In genomic region chr7:80053098-80053497, GRCh38 we compare ENCODE assay signal across 19 cellular contexts.
DNase-seq lines count a peak whose midpoint lies in the region; ATAC-seq and TF ChIP-seq lines count a peak whose summit lies in the region.
"Had no signal": no experiment of that assay in that cellular context is flagged by ENCODE, and none has a peak within 500 bp of the region (broad histone marks: within the 10 kb centered on the region; RNA-seq: fewer than 3 reads in every experiment).

No MANE protein-coding gene starts in this region.

- H3K4me3 Mint-ChIP-seq in nephron progenitor cell, result no peak overlapping the region
- H3K4me3 Mint-ChIP-seq: dendritic cell treated with granulocyte-macrophage colony-stimulating factor and Interleukin-4, amounts not matched to agents 40 ng/mL and 50 ng/mL, for 4 days; IgD-negative memory B cell had no signal

- H3K27ac Mint-ChIP-seq in nephron progenitor cell, result no peak overlapping the region
- H3K27ac Mint-ChIP-seq: activated naive CD4-positive, alpha-beta T cell treated with anti-CD3 and anti-CD28 coated beads, Interleukin-2, amount 50 U/mL, for 72 hours; dendritic cell treated with granulocyte-macrophage colony-stimulating factor and Interleukin-4, amounts not matched to agents 40 ng/mL and 50 ng/mL, for 4 days; IgD-negative memory B cell had no signal

- H3K36me3 Mint-ChIP-seq in nephron progenitor cell (ENCODE audit: low read depth), result no peaks in the 10 kb centered on the region
- H3K36me3 Mint-ChIP-seq: activated naive CD4-positive, alpha-beta T cell treated with anti-CD3 and anti-CD28 coated beads, Interleukin-2, amount 50 U/mL, for 72 hours; IgD-negative memory B cell had no signal

- peak; percentile 98 for DNase-seq in DMS79 treated with DMSO at 0.1 percent for 48 hours (lab: John Stamatoyannopoulos, UW)
- peak; percentile 91 to 93 for DNase-seq in NCI-H187 (lab: John Stamatoyannopoulos, UW)
- peak; percentile 78 for DNase-seq in NCI-H510A treated with DMSO at 0.1 percent for 48 hours (lab: John Stamatoyannopoulos, UW)
- DNase-seq in nephron progenitor cell, result peak; percentile 6
- no peak for DNase-seq in COR-L47 (lab: John Stamatoyannopoulos, UW)
- DNase-seq in DMS 273 treated with DMSO at 0.1 percent for 48 hours (lab: John Stamatoyannopoulos, UW), result no peak
- DNase-seq: ACHN; activated CD4-positive, alpha-beta T cell treated with anti-CD3 and anti-CD28 coated beads, Interleukin-2, amount 50 U/mL, for 4 hours; EL; foreskin keratinocyte; left ventricle myocardium superior; mucosa of descending colon; NK-92 treated with Interleukin-12 subunit alpha and Interleukin-12 subunit beta, amount 100 ng/mL, for 24 hours; occipital lobe had no signal

- ATAC-seq in GM21717 (IDR thresholded peaks at IDR 0.05; ENCODE audit: unreplicated experiment) (no peak), GM19397 (IDR thresholded peaks at IDR 0.05; ENCODE audit: unreplicated experiment) (no peak)
- ATAC-seq: activated naive CD4-positive, alpha-beta T cell treated with anti-CD3 and anti-CD28 coated beads, Interleukin-2, amount 50 U/mL, for 72 hours; foreskin keratinocyte; left ventricle myocardium superior; mucosa of descending colon had no signal

- no peak for TF ChIP-seq CTCF in nephron progenitor cell (IDR thresholded peaks at IDR 0.05)

- H3K9me3 Mint-ChIP-seq in nephron progenitor cell, result no peaks in the 10 kb centered on the region
- H3K9me3 Mint-ChIP-seq: activated naive CD4-positive, alpha-beta T cell treated with anti-CD3 and anti-CD28 coated beads, Interleukin-2, amount 50 U/mL, for 72 hours; dendritic cell treated with granulocyte-macrophage colony-stimulating factor and Interleukin-4, amounts not matched to agents 40 ng/mL and 50 ng/mL, for 4 days; IgD-negative memory B cell had no signal

- H3K4me1 Mint-ChIP-seq in nephron progenitor cell, result peaks cover 4% of the 10 kb centered on the region
- H3K4me1 Mint-ChIP-seq: IgD-negative memory B cell had no signal

- peaks cover 4% of the 10 kb centered on the region for H3K27me3 Mint-ChIP-seq in nephron progenitor cell (ENCODE audit: low read depth, poor library complexity)
- H3K27me3 Mint-ChIP-seq: dendritic cell treated with granulocyte-macrophage colony-stimulating factor and Interleukin-4, amounts not matched to agents 40 ng/mL and 50 ng/mL, for 4 days; IgD-negative memory B cell had no signal

Comparison
In these comparisons a context has a peak if more than half of its experiments do, and no peak if none do; other contexts are left out.
1. DNase-seq: peak in DMS79 treated with DMSO at 0.1 percent for 48 hours (single experiment), NCI-H187 (2 of 2), NCI-H510A treated with DMSO at 0.1 percent for 48 hours (single experiment) and nephron progenitor cell (single experiment); none in COR-L47 (single experiment) and DMS 273 treated with DMSO at 0.1 percent for 48 hours (single experiment).